8 cellular contexts compared by ENCODE assay signal in the genomic region with DNA sequence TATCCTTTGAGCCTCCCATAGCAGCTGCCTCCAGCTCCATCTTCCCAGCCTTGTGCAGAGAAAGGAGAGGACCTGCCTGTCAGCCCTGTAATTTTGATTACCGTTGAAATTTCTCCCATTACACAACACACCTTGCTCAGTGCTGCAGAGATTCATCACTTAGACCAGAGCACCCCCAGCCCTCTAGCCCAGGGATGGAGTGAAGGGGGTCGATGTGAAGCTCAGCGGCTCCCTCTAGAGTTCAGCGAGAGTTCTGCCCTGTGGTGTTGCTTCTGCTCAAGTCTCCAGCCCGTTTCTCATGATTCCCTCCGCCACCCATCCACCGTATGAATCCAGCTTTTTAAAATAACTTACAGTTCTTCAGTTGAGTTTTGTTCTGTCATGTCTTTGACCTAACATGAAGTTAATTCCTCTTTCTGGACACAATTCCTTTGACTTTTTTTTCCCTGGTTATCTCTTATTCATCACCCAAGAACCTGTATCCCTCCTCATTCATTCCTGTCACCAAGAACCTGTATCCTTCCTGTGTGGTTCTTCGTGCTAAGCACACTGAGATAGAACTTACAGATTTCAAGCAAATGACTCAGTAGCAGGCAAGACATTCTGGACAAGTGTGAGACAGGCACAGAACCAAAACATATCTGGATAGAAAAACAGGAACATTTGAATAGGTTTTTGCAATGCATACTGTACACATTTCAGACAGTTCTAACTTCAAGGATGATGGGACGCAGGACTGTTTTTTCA. TPM values are rescaled to one million over a fixed set of nuclear protein-coding genes. Genes with fewer than 3 reads are reported as not detected.
DNase-seq lines count a peak whose midpoint lies in the region; ATAC-seq and TF ChIP-seq lines count a peak whose summit lies in the region.

No MANE protein-coding gene starts in this region.

- H3K4me1 Mint-ChIP-seq in activated CD8-positive, alpha-beta memory T cell treated with anti-CD3 and anti-CD28 coated beads, Interleukin-2, amount 10 ng/mL, durations not matched to agents 7 days and 5 days, result peaks cover 3% of the 10 kb centered on the region
- no peaks in the 10 kb centered on the region for H3K4me1 Mint-ChIP-seq in endothelial cell (ENCODE audit: unreplicated experiment)

- no peaks in the 10 kb centered on the region for H3K36me3 ChIP-seq in NT2/D1 (ENCODE audit: insufficient read depth, insufficient read length, low read length)

- CTCF ChIA-PET in activated CD8-positive, alpha-beta memory T cell treated with anti-CD3 and anti-CD28 coated beads, Interleukin-2, amount 10 ng/mL, durations not matched to agents 7 days and 5 days (lab: Charles Lee), result interaction anchor here (0.6 to 1.9 kb wide), 5 partner anchors 11 to 703 kb away, joined by 3 to 14 read pairs (median 3); no protein-coding TSS in a partner anchor

- H3K27me3 Mint-ChIP-seq in activated CD8-positive, alpha-beta memory T cell treated with anti-CD3 and anti-CD28 coated beads, Interleukin-2, amount 10 ng/mL, durations not matched to agents 7 days and 5 days, result peaks cover 38% of the 10 kb centered on the region
- peaks cover 5% of the 10 kb centered on the region for H3K27me3 Mint-ChIP-seq in endothelial cell (ENCODE audit: unreplicated experiment)

- peaks cover 15% of the 10 kb centered on the region; the same call in 1 of the 2 replicates for H3K9me3 ChIP-seq in NT2/D1 (ENCODE audit: insufficient read depth, low read length)

- no peak overlapping the region for H3K27ac Mint-ChIP-seq in activated CD8-positive, alpha-beta memory T cell treated with anti-CD3 and anti-CD28 coated beads, Interleukin-2, amount 10 ng/mL, durations not matched to agents 7 days and 5 days
- no peak overlapping the region for H3K27ac Mint-ChIP-seq in endothelial cell (ENCODE audit: unreplicated experiment)

- ATAC-seq in activated CD8-positive, alpha-beta memory T cell treated with anti-CD3 and anti-CD28 coated beads, Interleukin-2, amount 10 ng/mL, durations not matched to agents 7 days and 5 days, result no peak
- peak; percentile 69 for ATAC-seq in stimulated activated naive CD8-positive, alpha-beta T cell treated with anti-CD3 and anti-CD28 coated beads, Interleukin-15, Interleukin-2, amounts not matched to agents 100 U/mL and 50 U/mL, for 24 hours
- no peak for ATAC-seq in GM21528 (IDR thresholded peaks at IDR 0.05; ENCODE audit: low FRiP score, unreplicated experiment)

- H3K27me3 ChIP-seq in NT2/D1 (ENCODE audit: insufficient read depth, insufficient read length), result no peaks in the 10 kb centered on the region

- DNase-seq in activated CD8-positive, alpha-beta memory T cell treated with anti-CD3 and anti-CD28 coated beads, Interleukin-2, amount 50 U/mL, for 4 hours, result peak; percentile 32
- no peak for DNase-seq in activated CD8-positive, alpha-beta memory T cell treated with anti-CD3 and anti-CD28 coated beads, Interleukin-2, amount 10 ng/mL, durations not matched to agents 7 days and 5 days
- DNase-seq in NT2/D1 (ENCODE audit: low read depth, low spot score) (peak; percentile 38), endothelial cell (ENCODE audit: low spot score) (peak; percentile 53), hippocampal formation (lab: John Stamatoyannopoulos, UW) (no peak), AG08395 (ENCODE audit: low spot score) (no peak)
- peak; percentile 32 for DNase-seq in stimulated activated naive CD8-positive, alpha-beta T cell treated with anti-CD3 and anti-CD28 coated beads, Interleukin-15, Interleukin-2, amounts not matched to agents 100 U/mL and 50 U/mL, for 24 hours

- no peak overlapping the region for H3K9ac ChIP-seq in NT2/D1 (ENCODE audit: insufficient read length, low read depth)

- H3K4me3 ChIP-seq in NT2/D1 (ENCODE audit: insufficient read length, low read depth), result no peak overlapping the region

- no peaks in the 10 kb centered on the region for H3K36me3 Mint-ChIP-seq in activated CD8-positive, alpha-beta memory T cell treated with anti-CD3 and anti-CD28 coated beads, Interleukin-2, amount 10 ng/mL, durations not matched to agents 7 days and 5 days
- H3K36me3 Mint-ChIP-seq in endothelial cell (ENCODE audit: low read depth, unreplicated experiment), result no peaks in the 10 kb centered on the region

- TF ChIP-seq CTCF in endothelial cell (IDR thresholded peaks at IDR 0.05; ENCODE audit: unreplicated experiment), result peak; percentile 66

- H3K9me3 Mint-ChIP-seq in activated CD8-positive, alpha-beta memory T cell treated with anti-CD3 and anti-CD28 coated beads, Interleukin-2, amount 10 ng/mL, durations not matched to agents 7 days and 5 days (ENCODE audit: low read depth), result no peaks in the 10 kb centered on the region
- H3K9me3 Mint-ChIP-seq in endothelial cell (ENCODE audit: unreplicated experiment), result no peaks in the 10 kb centered on the region

- H3K4me3 Mint-ChIP-seq in activated CD8-positive, alpha-beta memory T cell treated with anti-CD3 and anti-CD28 coated beads, Interleukin-2, amount 10 ng/mL, durations not matched to agents 7 days and 5 days, result no peak overlapping the region
- H3K4me3 Mint-ChIP-seq in endothelial cell (ENCODE audit: unreplicated experiment), result no peak overlapping the region

- peaks cover 3% of the 10 kb centered on the region for H3K4me1 ChIP-seq in NT2/D1 (ENCODE audit: insufficient read depth, insufficient read length)

RNA-seq across cellular contexts. Expression of a gene that starts 34.9 kb away (rescaled TPM):
- total RNA-seq in activated CD8-positive, alpha-beta memory T cell treated with anti-CD3 and anti-CD28 coated beads, Interleukin-2, amount 10 ng/mL, durations not matched to agents 7 days and 5 days, result 1 to 10 TPM; 6.5 to 8.2 TPM
- 25.7 TPM for total RNA-seq in endothelial cell (ENCODE audit: unreplicated experiment)

Comparison
In these comparisons a context has a peak if more than half of its experiments do, and no peak if none do; other contexts are left out.
1. DNase-seq: peak in activated CD8-positive, alpha-beta memory T cell treated with anti-CD3 and anti-CD28 coated beads, Interleukin-2, amount 50 U/mL, for 4 hours (single experiment), NT2/D1 (single experiment), endothelial cell (single experiment) and stimulated activated naive CD8-positive, alpha-beta T cell treated with anti-CD3 and anti-CD28 coated beads, Interleukin-15, Interleukin-2, amounts not matched to agents 100 U/mL and 50 U/mL, for 24 hours (single experiment); none in activated CD8-positive, alpha-beta memory T cell treated with anti-CD3 and anti-CD28 coated beads, Interleukin-2, amount 10 ng/mL, durations not matched to agents 7 days and 5 days (single experiment), hippocampal formation (0 of 2) and AG08395 (single experiment).